ENCODE assay signal across 8 cellular contexts in the genomic region with DNA sequence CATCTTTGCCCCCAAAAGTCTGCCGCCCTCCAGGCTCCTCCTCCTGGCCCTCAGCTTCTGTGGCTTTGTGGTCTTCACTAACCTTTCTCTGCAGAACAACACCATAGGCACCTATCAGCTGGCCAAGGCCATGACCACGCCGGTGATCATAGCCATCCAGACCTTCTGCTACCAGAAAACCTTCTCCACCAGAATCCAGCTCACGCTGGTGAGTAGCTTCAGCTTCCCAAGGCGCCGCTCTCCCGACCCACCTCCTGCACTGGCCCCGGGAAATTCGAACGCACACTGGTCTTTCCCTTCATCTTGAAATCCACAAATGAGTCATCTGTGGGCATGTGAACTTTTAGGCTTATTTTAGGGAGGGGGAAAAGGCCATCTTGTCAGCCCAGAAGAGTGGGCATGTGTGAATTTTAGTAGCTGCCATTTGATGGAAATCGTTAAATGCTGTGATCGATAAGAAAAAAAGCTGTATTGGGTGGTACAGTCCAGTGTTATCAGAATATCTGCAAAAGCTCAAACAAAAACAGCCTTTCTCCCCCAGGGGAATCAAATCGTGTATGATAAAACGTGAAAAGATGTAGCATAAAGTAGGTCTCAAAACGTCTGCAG. TPM values are rescaled to one million over a fixed set of nuclear protein-coding genes. Genes with fewer than 3 reads are reported as not detected.
A peak's percentile ranks its signal among the peaks of the same experiment; 100 is the strongest.
DNase-seq lines count a peak whose midpoint lies in the region; ATAC-seq and TF ChIP-seq lines count a peak whose summit lies in the region.

No MANE protein-coding gene starts in this region.

- no peak for TF ChIP-seq CTCF in NB4 (IDR thresholded peaks at IDR 0.05; ENCODE audit: low read depth, low read length)
- no peak for TF ChIP-seq CTCF in WTC11 (IDR thresholded peaks at IDR 0.05)
- TF ChIP-seq CTCF in chondrocyte (IDR thresholded peaks at IDR 0.05), result no peak

- H3K9me3 Mint-ChIP-seq in WTC11, result no peaks in the 10 kb centered on the region
- H3K9me3 Mint-ChIP-seq in chondrocyte (ENCODE audit: low read depth), result no peaks in the 10 kb centered on the region

- ATAC-seq in HG02623 (IDR thresholded peaks at IDR 0.05; ENCODE audit: unreplicated experiment) (peak; percentile 23), WTC11 (peak; percentile 34)

- H3K4me3 Mint-ChIP-seq in WTC11 (peak overlapping the region; percentile 98), chondrocyte (ENCODE audit: unreplicated experiment) (peak overlapping the region; percentile 95)

- DNase-seq in DMS 273 (lab: John Stamatoyannopoulos, UW; ENCODE audit: unreplicated experiment), result peak; percentile 65
- DNase-seq in DMS 273 treated with DMSO at 0.1 percent for 48 hours (lab: John Stamatoyannopoulos, UW), result no peak
- peak; percentile 76 for DNase-seq in NB4 (ENCODE audit: low read depth)
- DNase-seq in WTC11 (ENCODE audit: low spot score), result peak; percentile 22
- no peak for DNase-seq in chondrocyte (ENCODE audit: low spot score)
- peak; percentile 34 for DNase-seq in kidney glomerular epithelial cell (lab: John Stamatoyannopoulos, UW)
- peak; percentile 45 for DNase-seq in stimulated activated CD4-positive, alpha-beta T cell treated with anti-CD3 and anti-CD28 coated beads, Interleukin-15, amount 100 ng/mL, for 24 hours

- TF ChIP-seq POLR2A in NB4 (IDR thresholded peaks at IDR 0.05; ENCODE audit: extremely low read depth, insufficient read length), result no peak

- H3K36me3 Mint-ChIP-seq in WTC11 (peaks cover 4% of the 10 kb centered on the region), chondrocyte (ENCODE audit: low read depth) (no peaks in the 10 kb centered on the region)

- CTCF ChIA-PET in WTC11 (lab: Charles Lee), result interaction anchor here (1.5 to 1.8 kb wide), 2 partner anchors 61 to 83 kb away, joined by 8 to 18 read pairs; a partner anchor contains a TSS

- H3K27me3 Mint-ChIP-seq in WTC11 (ENCODE audit: low read depth) (no peaks in the 10 kb centered on the region), chondrocyte (ENCODE audit: low read depth) (no peaks in the 10 kb centered on the region)

- peak overlapping the region; percentile 84 for H3K4me3 ChIP-seq in NB4 (ENCODE audit: low read depth, low read length)

- POLR2A ChIA-PET in WTC11 (lab: Charles Lee), result interaction anchor here (1.0 to 2.0 kb wide), 5 partner anchors 25 to 83 kb away, joined by 3 to 13 read pairs (median 5); a partner anchor contains a TSS

- H3K4me1 Mint-ChIP-seq in WTC11 (peaks cover 17% of the 10 kb centered on the region), chondrocyte (ENCODE audit: low read depth) (peaks cover 45% of the 10 kb centered on the region)

- H3K27ac Mint-ChIP-seq in WTC11, result peak overlapping the region; percentile 94
- peak overlapping the region; percentile 92 for H3K27ac Mint-ChIP-seq in chondrocyte (ENCODE audit: unreplicated experiment)

TF ChIP-seq in WTC11, 78 proteins besides CTCF, POLR2A, EP300 and RAD21:
- TF ChIP-seq, protein P1, sequence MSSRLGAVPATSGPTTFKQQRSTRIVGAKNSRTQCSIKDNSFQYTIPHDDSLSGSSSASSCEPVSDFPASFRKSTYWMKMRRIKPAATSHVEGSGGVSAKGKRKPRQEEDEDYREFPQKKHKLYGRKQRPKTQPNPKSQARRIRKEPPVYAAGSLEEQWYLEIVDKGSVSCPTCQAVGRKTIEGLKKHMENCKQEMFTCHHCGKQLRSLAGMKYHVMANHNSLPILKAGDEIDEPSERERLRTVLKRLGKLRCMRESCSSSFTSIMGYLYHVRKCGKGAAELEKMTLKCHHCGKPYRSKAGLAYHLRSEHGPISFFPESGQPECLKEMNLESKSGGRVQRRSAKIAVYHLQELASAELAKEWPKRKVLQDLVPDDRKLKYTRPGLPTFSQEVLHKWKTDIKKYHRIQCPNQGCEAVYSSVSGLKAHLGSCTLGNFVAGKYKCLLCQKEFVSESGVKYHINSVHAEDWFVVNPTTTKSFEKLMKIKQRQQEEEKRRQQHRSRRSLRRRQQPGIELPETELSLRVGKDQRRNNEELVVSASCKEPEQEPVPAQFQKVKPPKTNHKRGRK (CRISPR knock-in tag; IDR thresholded peaks at IDR 0.05; ENCODE audit: borderline replicate concordance), result no peak
- TF ChIP-seq GABPB1 (CRISPR knock-in tag; IDR thresholded peaks at IDR 0.05), result 0 out of 2 replicates have a peak, but pooled peaks have one; percentile 40

RNA-seq across cellular contexts. Expression of a gene that starts 0.7 kb away (rescaled TPM):
- total RNA-seq in WTC11 (2021) (11.1 to 11.3 TPM (median 11.1 TPM) in 3 replicates), chondrocyte (10.7 to 13.6 TPM (median 11.6 TPM) in 3 replicates)

RNA-seq across cellular contexts. Expression of a gene that starts 59.9 kb away (rescaled TPM):
- 117 to 132 TPM (median 120 TPM) in 3 replicates for total RNA-seq in WTC11 (2021)
- total RNA-seq in chondrocyte, result 21.0 to 39.8 TPM (median 23.9 TPM) in 3 replicates

Comparison
In these comparisons a context has a peak if more than half of its experiments do, and no peak if none do; other contexts are left out.
1. DNase-seq: peak in DMS 273 (single experiment), NB4 (single experiment), WTC11 (single experiment), kidney glomerular epithelial cell (single experiment) and stimulated activated CD4-positive, alpha-beta T cell treated with anti-CD3 and anti-CD28 coated beads, Interleukin-15, amount 100 ng/mL, for 24 hours (single experiment); none in DMS 273 treated with DMSO at 0.1 percent for 48 hours (single experiment) and chondrocyte (single experiment).